In genomic region chr16:3022697-3023414, GRCh38 we compare ENCODE assay signal across 8 cellular contexts. TPM values are rescaled to one million over a fixed set of nuclear protein-coding genes. Genes with fewer than 3 reads are reported as not detected.
DNase-seq lines count a peak whose midpoint lies in the region; ATAC-seq, FAIRE-seq and TF ChIP-seq lines count a peak whose summit lies in the region.

No MANE protein-coding gene starts in this region.

- no peaks in the 10 kb centered on the region for H3K79me2 ChIP-seq in KMS-11 (ENCODE audit: insufficient read depth, low read depth)

- peaks cover 51% of the 10 kb centered on the region for H3K4me1 ChIP-seq in KMS-11 (ENCODE audit: low read depth, poor library complexity, severe bottlenecking)
- H3K4me1 ChIP-seq in liver (ENCODE audit: control insufficient read depth in 4 of 4, insufficient read depth in 4 of 4, low read length in 3 of 4) = peaks cover 14 to 39% (median 26%) of the 10 kb centered on the region in 4 donors
- peaks cover 0 to 54% (median 39%) of the 10 kb centered on the region in 4 donors for H3K4me1 ChIP-seq in tibial artery

- no peak for ATAC-seq in GM19395 (IDR thresholded peaks at IDR 0.05; ENCODE audit: unreplicated experiment)

- H3K9ac ChIP-seq in KMS-11 (no peak overlapping the region), liver (ENCODE audit: low read depth in 1 of 2, low read length in 2 of 2) (no peak overlapping the region)

- intact Hi-C loops in tibial artery (cut with DNase I; ENCODE audit: low total_unique reads) = no loop called here

- H3K4me3 ChIP-seq in KMS-11 (IDR thresholded peaks at IDR 0.05; ENCODE audit: insufficient read depth, low read depth, low read length) (no peak overlapping the region), astrocyte of the cerebellum (ENCODE audit: low read depth, low read length) (peak overlapping the region; percentile 93), liver (ENCODE audit: low read depth in 1 of 3, low read length in 3 of 3) (peak overlapping the region in 1 of 3 donors; percentile 72), tibial artery (peak overlapping the region; percentile 73 to 88)

- WGBS in liver = 70% methylated on average over 8 of the region's 8 CpGs

- no peaks in the 10 kb centered on the region for H3K36me3 ChIP-seq in KMS-11 (ENCODE audit: insufficient read depth)
- peaks cover 0 to 14% (median 3%) of the 10 kb centered on the region in 4 donors for H3K36me3 ChIP-seq in liver (ENCODE audit: control insufficient read depth in 4 of 4, insufficient read depth in 3 of 4, low read depth in 1 of 4, low read length in 3 of 4)
- peaks cover 0 to 21% (median 16%) of the 10 kb centered on the region in 3 donors for H3K36me3 ChIP-seq in tibial artery

- H3K27ac ChIP-seq in KMS-11 = no peak overlapping the region
- peak overlapping the region; percentile 95 to 97 for H3K27ac ChIP-seq in liver (ENCODE audit: low read depth in 1 of 2, low read length in 2 of 2)
- H3K27ac ChIP-seq in tibial artery = peak overlapping the region; percentile 95 to 96

- no peaks in the 10 kb centered on the region for H3K9me3 ChIP-seq in liver (ENCODE audit: control insufficient read depth in 4 of 4, low read length in 3 of 4)
- no peaks in the 10 kb centered on the region for H3K9me3 ChIP-seq in tibial artery

- no peak for TF ChIP-seq CTCF in KMS-11 (conservative IDR thresholded peaks at IDR 0.05; ENCODE audit: low read depth, low read length)
- no peak for TF ChIP-seq CTCF in astrocyte of the cerebellum (IDR thresholded peaks at IDR 0.05; ENCODE audit: low read depth, low read length, missing control alignments)
- no peak for TF ChIP-seq CTCF in liver (IDR thresholded peaks at IDR 0.05; ENCODE audit: low read depth, low read length, missing input control)
- TF ChIP-seq CTCF in tibial artery (IDR thresholded peaks at IDR 0.05) = no peak

- in situ Hi-C loops in astrocyte of the cerebellum (cut with HindIII; ENCODE audit: low sequenced_read_pairs) = no loop called here

- no peaks in the 10 kb centered on the region for H4K20me1 ChIP-seq in KMS-11 (ENCODE audit: insufficient read depth)

- no peak overlapping the region for H2AFZ ChIP-seq in KMS-11 (ENCODE audit: low read depth)

- no peak for TF ChIP-seq RAD21 in liver (IDR thresholded peaks at IDR 0.05)

- FAIRE-seq in RCC 7860 (lab: Jason Lieb, UNC) = no peak

- DNase-seq in CD1c-positive myeloid dendritic cell (ENCODE audit: extremely low spot score) (peak; percentile 43), astrocyte of the cerebellum (ENCODE audit: low read depth) (no peak), tibial artery (peak; percentile 46 to 92), RCC 7860 (ENCODE audit: low spot score) (no peak), NCI-H187 (lab: John Stamatoyannopoulos, UW) (no peak)

- peak overlapping the region; percentile 79 for H3K4me2 ChIP-seq in KMS-11

- H3K27me3 ChIP-seq in KMS-11 (ENCODE audit: insufficient read depth, low read depth) = peaks cover 6% of the 10 kb centered on the region; the same call in 1 of the 2 replicates
- no peaks in the 10 kb centered on the region for H3K27me3 ChIP-seq in liver (ENCODE audit: control insufficient read depth in 4 of 4, insufficient read depth in 4 of 4, low read length in 3 of 4)
- H3K27me3 ChIP-seq in tibial artery = peaks cover 0 to 17% of the 10 kb centered on the region in 2 donors

TF ChIP-seq in liver, 16 proteins besides CTCF, POLR2A, EP300 and RAD21:
- TF ChIP-seq, protein P1, sequence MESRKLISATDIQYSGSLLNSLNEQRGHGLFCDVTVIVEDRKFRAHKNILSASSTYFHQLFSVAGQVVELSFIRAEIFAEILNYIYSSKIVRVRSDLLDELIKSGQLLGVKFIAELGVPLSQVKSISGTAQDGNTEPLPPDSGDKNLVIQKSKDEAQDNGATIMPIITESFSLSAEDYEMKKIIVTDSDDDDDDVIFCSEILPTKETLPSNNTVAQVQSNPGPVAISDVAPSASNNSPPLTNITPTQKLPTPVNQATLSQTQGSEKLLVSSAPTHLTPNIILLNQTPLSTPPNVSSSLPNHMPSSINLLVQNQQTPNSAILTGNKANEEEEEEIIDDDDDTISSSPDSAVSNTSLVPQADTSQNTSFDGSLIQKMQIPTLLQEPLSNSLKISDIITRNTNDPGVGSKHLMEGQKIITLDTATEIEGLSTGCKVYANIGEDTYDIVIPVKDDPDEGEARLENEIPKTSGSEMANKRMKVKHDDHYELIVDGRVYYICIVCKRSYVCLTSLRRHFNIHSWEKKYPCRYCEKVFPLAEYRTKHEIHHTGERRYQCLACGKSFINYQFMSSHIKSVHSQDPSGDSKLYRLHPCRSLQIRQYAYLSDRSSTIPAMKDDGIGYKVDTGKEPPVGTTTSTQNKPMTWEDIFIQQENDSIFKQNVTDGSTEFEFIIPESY (IDR thresholded peaks at IDR 0.05) = no peak
- TF ChIP-seq MAX (IDR thresholded peaks at IDR 0.05) = no peak
- no peak for TF ChIP-seq GABPA (IDR thresholded peaks at IDR 0.05 in 1 of 2, conservative IDR thresholded peaks at IDR 0.05 in 1 of 2)
- no peak for TF ChIP-seq EGR1 (IDR thresholded peaks at IDR 0.05; ENCODE audit: low read depth in 2 of 2)
- TF ChIP-seq FOXA1 (IDR thresholded peaks at IDR 0.05) = no peak
- TF ChIP-seq, protein P2, sequence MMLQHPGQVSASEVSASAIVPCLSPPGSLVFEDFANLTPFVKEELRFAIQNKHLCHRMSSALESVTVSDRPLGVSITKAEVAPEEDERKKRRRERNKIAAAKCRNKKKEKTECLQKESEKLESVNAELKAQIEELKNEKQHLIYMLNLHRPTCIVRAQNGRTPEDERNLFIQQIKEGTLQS (IDR thresholded peaks at IDR 0.05) = no peak
- no peak for TF ChIP-seq SP1 (IDR thresholded peaks at IDR 0.05)
- TF ChIP-seq HNF4A (conservative IDR thresholded peaks at IDR 0.05) = no peak

RNA-seq across cellular contexts. Expression of gene HCFC1R1, which starts 0.9 kb away (rescaled TPM):
- total RNA-seq in liver = 1 to 10 TPM; 1.4 to 2.2 TPM
- 10 to 100 TPM; 16.3 to 17.6 TPM for polyA plus RNA-seq in liver

RNA-seq across cellular contexts. Expression of gene THOC6, which starts 1.0 kb away (rescaled TPM):
- total RNA-seq in liver = 10 to 100 TPM; 12.6 to 14.8 TPM
- 10 to 100 TPM; 10.8 TPM for polyA plus RNA-seq in liver

RNA-seq across cellular contexts. Expression of gene TNFRSF12A, which starts 2.7 kb away (rescaled TPM):
- total RNA-seq in liver = 1 to 10 TPM; 7.9 to 8.8 TPM
- 10 to 100 TPM in 1 of 2 donors, 1 to 10 TPM in 1; 9.4 to 35.5 TPM for polyA plus RNA-seq in liver

RNA-seq across cellular contexts. Expression of gene CLDN6, which starts 4.9 kb away (rescaled TPM):
- under 1 TPM in 1 of 2 donors, not detected in 1; 0.75 TPM for total RNA-seq in liver
- polyA plus RNA-seq in liver = not detected

RNA-seq across cellular contexts. Expression of gene CLDN9, which starts 10.1 kb away (rescaled TPM):
- total RNA-seq in liver = under 1 TPM; 0.05 to 0.25 TPM
- under 1 TPM; 0.25 to 0.32 TPM for polyA plus RNA-seq in liver

Comparison
In these comparisons a context has a peak if more than half of its experiments do, and no peak if none do; other contexts are left out.
1. DNase-seq: peak in CD1c-positive myeloid dendritic cell (single experiment) and tibial artery (2 of 2); none in astrocyte of the cerebellum (single experiment), RCC 7860 (single experiment) and NCI-H187 (0 of 2).